1 cellular context compared by ENCODE assay signal in genomic region chr16:31052131-31052530, GRCh38.
A peak's percentile ranks its signal among the peaks of the same experiment; 100 is the strongest.
TF ChIP-seq lines count a peak whose summit lies in the region.

No MANE protein-coding gene starts in this region.

TF ChIP-seq in A549, 52 proteins besides CTCF, POLR2A, EP300 and RAD21:
- TF ChIP-seq ZC3H11A (IDR thresholded peaks at IDR 0.05) (no peak), TFCP2L1 (CRISPR knock-in tag; IDR thresholded peaks at IDR 0.05) (no peak), HOXB13 (CRISPR knock-in tag; IDR thresholded peaks at IDR 0.05; ENCODE audit: low read depth) (no peak), PHF8 (IDR thresholded peaks at IDR 0.05; ENCODE audit: borderline replicate concordance, low read depth) (no peak), ZNF302 (CRISPR knock-in tag; IDR thresholded peaks at IDR 0.05) (no peak), E2F6 (IDR thresholded peaks at IDR 0.05; ENCODE audit: borderline replicate concordance, low read depth) (0 out of 2 replicates have a peak, but pooled peaks have one; percentile 38), ZSCAN20 (CRISPR knock-in tag; IDR thresholded peaks at IDR 0.05) (no peak), NR3C1 (IDR thresholded peaks at IDR 0.05) (no peak), FOSL2 (IDR thresholded peaks at IDR 0.05) (peak; percentile 76), FOSL2 (CRISPR knock-in tag; IDR thresholded peaks at IDR 0.05) (peak; percentile 90), JUNB (IDR thresholded peaks at IDR 0.05) (peak; percentile 64), MAFK (IDR thresholded peaks at IDR 0.05; ENCODE audit: partially characterized antibody) (no peak), JUN (IDR thresholded peaks at IDR 0.05) (peak; percentile 60 to 71; a peak in 3 of 5 replicates), FOXS1 (CRISPR knock-in tag; IDR thresholded peaks at IDR 0.05) (no peak)
- TF ChIP-seq, protein P1, sequence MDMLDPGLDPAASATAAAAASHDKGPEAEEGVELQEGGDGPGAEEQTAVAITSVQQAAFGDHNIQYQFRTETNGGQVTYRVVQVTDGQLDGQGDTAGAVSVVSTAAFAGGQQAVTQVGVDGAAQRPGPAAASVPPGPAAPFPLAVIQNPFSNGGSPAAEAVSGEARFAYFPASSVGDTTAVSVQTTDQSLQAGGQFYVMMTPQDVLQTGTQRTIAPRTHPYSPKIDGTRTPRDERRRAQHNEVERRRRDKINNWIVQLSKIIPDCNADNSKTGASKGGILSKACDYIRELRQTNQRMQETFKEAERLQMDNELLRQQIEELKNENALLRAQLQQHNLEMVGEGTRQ (IDR thresholded peaks at IDR 0.05), result peak; percentile 68
- TF ChIP-seq, protein P2, sequence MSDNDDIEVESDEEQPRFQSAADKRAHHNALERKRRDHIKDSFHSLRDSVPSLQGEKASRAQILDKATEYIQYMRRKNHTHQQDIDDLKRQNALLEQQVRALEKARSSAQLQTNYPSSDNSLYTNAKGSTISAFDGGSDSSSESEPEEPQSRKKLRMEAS (IDR thresholded peaks at IDR 0.05), result peak; percentile 76; the same call in 1 of the 2 replicates
TF ChIP-seq in A549: peak in this region for 6.
